ENCODE assay signal across 8 cellular contexts in genomic region chr11:1837171-1838076, GRCh38. TPM values are rescaled to one million over a fixed set of nuclear protein-coding genes. Genes with fewer than 3 reads are reported as not detected.
DNase-seq lines count a peak whose midpoint lies in the region; ATAC-seq and TF ChIP-seq lines count a peak whose summit lies in the region.

No MANE protein-coding gene starts in this region.

- ATAC-seq in HG02840 (IDR thresholded peaks at IDR 0.05; ENCODE audit: low FRiP score, unreplicated experiment) (peak; percentile 49), PC-3 (0 out of 2 replicates have a peak, but pooled peaks have one; percentile 11), foreskin keratinocyte (peak; percentile 14)

- H3K4me2 ChIP-seq in PC-3 (ENCODE audit: low read length): no peak overlapping the region

- H3K27ac ChIP-seq in PC-3 (ENCODE audit: low read length): no peak overlapping the region
- H3K27ac ChIP-seq in foreskin keratinocyte: no peak overlapping the region

- H3K79me2 ChIP-seq in PC-3 (ENCODE audit: low read length): no peaks in the 10 kb centered on the region

- no TSS peak for BruUV-seq in PC-3 (replicated peaks; lab: Mats Ljungman, UMichigan)

- CTCF ChIA-PET in PC-3 (lab: Charles Lee): no interaction called here

- no peaks in the 10 kb centered on the region for H3K9me3 ChIP-seq in PC-3 (ENCODE audit: low read length)

- no peak overlapping the region for H3K9ac ChIP-seq in PC-3 (ENCODE audit: low read length)

- DNase-seq in DMS53 (lab: John Stamatoyannopoulos, UW): peak; percentile 55
- no peak for DNase-seq in DMS53 treated with DMSO at 0.1 percent for 48 hours (lab: John Stamatoyannopoulos, UW; ENCODE audit: unreplicated experiment)
- DNase-seq in PC-3: peak; percentile 33
- peak; percentile 69 for DNase-seq in activated T-helper 1 cell treated with Interleukin-2 at 50 U/mL for 16 hours (ENCODE audit: low read depth)
- DNase-seq in foreskin keratinocyte: no peak
- DNase-seq in retinal pigment epithelial cell (ENCODE audit: low read depth): no peak
- DNase-seq in middle frontal gyrus (ENCODE audit: extremely low spot score, low spot score): no peak

- no peaks in the 10 kb centered on the region for H4K20me1 ChIP-seq in PC-3 (ENCODE audit: low read length)

- TF ChIP-seq CTCF in PC-3 (conservative IDR thresholded peaks at IDR 0.05; ENCODE audit: low read depth, low read length): peak; percentile 75
- TF ChIP-seq CTCF in foreskin keratinocyte (conservative IDR thresholded peaks at IDR 0.05): peak; percentile 87
- TF ChIP-seq CTCF in retinal pigment epithelial cell (conservative IDR thresholded peaks at IDR 0.05; ENCODE audit: low read depth, low read length): peak; percentile 91

- no peaks in the 10 kb centered on the region for H3F3A ChIP-seq in PC-3 (ENCODE audit: low read length, unreplicated experiment)

- H3K4me1 ChIP-seq in PC-3 (ENCODE audit: insufficient read depth, low read length) (peaks cover 24% of the 10 kb centered on the region), foreskin keratinocyte (peaks cover 19% of the 10 kb centered on the region)

- no peaks in the 10 kb centered on the region for H3K36me3 ChIP-seq in PC-3 (ENCODE audit: low read depth, low read length)

- POLR2A ChIA-PET in PC-3 (lab: Charles Lee; ENCODE audit: unreplicated experiment): no interaction called here

- no peaks in the 10 kb centered on the region for H3K9me2 ChIP-seq in PC-3 (replicated peaks; ENCODE audit: low read length)

- H3K4me3 ChIP-seq in PC-3 (ENCODE audit: low read length) (no peak overlapping the region), retinal pigment epithelial cell (ENCODE audit: low read length) (no peak overlapping the region)

- H2AFZ ChIP-seq in PC-3 (ENCODE audit: low read length): no peak overlapping the region

- intact Hi-C loops in PC-3 (cut with micrococcal nuclease): loop anchor here (10.0 kb wide), 1 partner anchor 317 kb away; no protein-coding TSS in a partner anchor

- no peaks in the 10 kb centered on the region for H3K27me3 ChIP-seq in PC-3 (ENCODE audit: low read length)
- H3K27me3 ChIP-seq in foreskin keratinocyte: no peaks in the 10 kb centered on the region

RNA-seq across cellular contexts. Expression of gene TNNI2, which starts 1.4 kb away (rescaled TPM):
- total RNA-seq in PC-3 (2014; rRNA removed) (0.55 TPM in 1 of 2 replicates, not detected in the other), foreskin keratinocyte (5.6 and 8.6 TPM in 2 replicates)
- 8.2 and 13.1 TPM in 2 replicates for polyA plus RNA-seq in foreskin keratinocyte

RNA-seq across cellular contexts. Expression of gene SYT8, which starts 2.6 kb away (rescaled TPM):
- 4.7 and 7.8 TPM in 2 replicates for total RNA-seq in PC-3 (2014; rRNA removed)
- 18.1 and 21.1 TPM in 2 replicates for total RNA-seq in foreskin keratinocyte
- polyA plus RNA-seq in foreskin keratinocyte: 28.4 and 29.4 TPM in 2 replicates

RNA-seq across cellular contexts. Expression of gene LSP1, which starts 15.5 kb away (rescaled TPM):
- not detected in 2 replicates for total RNA-seq in PC-3 (2014; rRNA removed)
- total RNA-seq in foreskin keratinocyte: 0.49 and 1.1 TPM in 2 replicates
- polyA plus RNA-seq in foreskin keratinocyte: 1.3 and 1.7 TPM in 2 replicates

RNA-seq across cellular contexts. Expression of gene PRR33, which starts 54.3 kb away (rescaled TPM):
- total RNA-seq in PC-3 (2014; rRNA removed) (not detected in 2 replicates), foreskin keratinocyte (not detected in 2 replicates)
- not detected in 2 replicates for polyA plus RNA-seq in foreskin keratinocyte

Comparison
In these comparisons a context has a peak if more than half of its experiments do, and no peak if none do; other contexts are left out.
1. DNase-seq: peak in DMS53 (single experiment), PC-3 (single experiment) and activated T-helper 1 cell treated with Interleukin-2 at 50 U/mL for 16 hours (single experiment); none in DMS53 treated with DMSO at 0.1 percent for 48 hours (single experiment), foreskin keratinocyte (0 of 2), retinal pigment epithelial cell (single experiment) and middle frontal gyrus (single experiment).
2. Peak in every context shown above with its lines, with median percentiles within 50 percentile points of each other: ATAC-seq and CTCF ChIP-seq.